In the genomic region with DNA sequence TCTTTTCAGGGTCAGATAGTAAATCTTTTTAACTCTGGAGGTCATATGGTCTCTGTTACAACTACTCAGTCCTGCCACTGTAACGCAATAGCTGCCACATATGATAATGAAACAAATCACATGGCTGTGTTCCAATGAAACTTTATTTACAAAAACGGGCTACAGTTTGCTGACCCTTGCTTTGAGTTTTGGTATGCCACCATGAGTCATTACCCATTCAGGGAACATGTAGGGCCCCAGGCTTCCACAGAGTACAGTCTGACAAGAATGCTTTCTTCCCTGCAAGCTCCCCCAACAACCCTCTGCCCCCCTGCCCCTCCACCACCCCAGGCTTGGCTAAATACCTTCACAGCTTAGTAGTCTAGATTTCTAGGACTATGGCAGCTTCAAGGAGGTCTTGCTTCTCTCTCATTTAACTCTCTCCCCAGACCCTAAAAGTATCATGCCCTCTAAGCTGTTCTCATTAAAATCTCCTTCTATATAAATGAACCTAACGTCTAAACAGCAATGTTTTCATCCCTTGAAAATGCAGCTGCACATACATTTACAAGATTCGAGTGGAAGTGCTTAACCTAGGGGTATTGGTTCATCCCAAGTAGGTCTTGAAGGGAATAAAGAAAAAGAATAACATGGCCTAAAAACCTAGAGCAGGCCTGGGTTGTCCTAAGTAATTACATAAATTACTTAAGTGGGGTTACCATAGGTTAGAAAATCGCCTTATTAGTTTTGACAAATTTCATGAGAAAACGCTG, we compare ENCODE assay signal across 11 cellular contexts.
DNase-seq lines count a peak whose midpoint lies in the region; ATAC-seq, FAIRE-seq and TF ChIP-seq lines count a peak whose summit lies in the region.
"Had no signal": no experiment of that assay in that cellular context is flagged by ENCODE, and none has a peak within 500 bp of the region (broad histone marks: within the 10 kb centered on the region; RNA-seq: fewer than 3 reads in every experiment).

No MANE protein-coding gene starts in this region.

- CTCF ChIA-PET in GM12878 (lab: Yijun Ruan, JAX) = interaction anchor here (1.1 kb wide), 1 partner anchor 44 kb away, joined by 3 read pairs; no protein-coding TSS in a partner anchor

- no peak for TF ChIP-seq POLR2A in GM12878 (IDR thresholded peaks at IDR 0.05; ENCODE audit: low read depth, low read length)
- no peak for TF ChIP-seq POLR2A in stomach (IDR thresholded peaks at IDR 0.05)
- no peak for TF ChIP-seq POLR2A in GM18505 (IDR thresholded peaks at IDR 0.05; ENCODE audit: borderline replicate concordance, extremely low read depth, insufficient read depth, insufficient read length)

- in situ Hi-C loops in GM12878 (cut with MboI) = no loop called here

- RAD21 ChIA-PET in GM12878 (lab: Charles Lee; ENCODE audit: unreplicated experiment) = interaction anchor here (0.8 to 2.3 kb wide), 4 partner anchors 9 to 124 kb away, joined by 3 to 8 read pairs (median 4); no protein-coding TSS in a partner anchor

- no peaks in the 10 kb centered on the region for H3K79me2 ChIP-seq in GM12878 (ENCODE audit: control insufficient read depth, insufficient read depth, low read length)

- no TSS peak for BruUV-seq in GM12878 (replicated peaks; lab: Mats Ljungman, UMichigan)

- H3K27me3 ChIP-seq in GM12878 (replicated peaks in 1 of 2; ENCODE audit: control insufficient read depth in 2 of 2, insufficient read depth in 2 of 2, low read length in 1 of 2) = no peaks in the 10 kb centered on the region; a peak in 1 of 4 replicates
- no peaks in the 10 kb centered on the region for H3K27me3 ChIP-seq in stomach
- H3K27me3 ChIP-seq: testis had no signal

- TF ChIP-seq CTCF in HFF-Myc (IDR thresholded peaks at IDR 0.05; ENCODE audit: low read depth, low read length, missing control alignments) = no peak
- no peak for TF ChIP-seq CTCF in GM12878 (IDR thresholded peaks at IDR 0.05 in 2 of 3, conservative IDR thresholded peaks at IDR 0.05 in 1 of 3; ENCODE audit: control insufficient read depth in 2 of 3, extremely low read depth in 1 of 3, insufficient read depth in 1 of 3, low read depth in 3 of 3, low read length in 3 of 3)
- TF ChIP-seq CTCF in stomach (IDR thresholded peaks at IDR 0.05) = no peak

- intact Hi-C loops in GM12878 (cut with micrococcal nuclease; ENCODE audit: unreplicated experiment) = no loop called here
- intact Hi-C loops in stomach (cut with DNase I; ENCODE audit: low total_unique reads) = no loop called here
- intact Hi-C loops in head of caudate nucleus (cut with DNase I) = no loop called here

- ATAC-seq in GM12878 = no peak
- no peak for ATAC-seq in GM18505 (IDR thresholded peaks at IDR 0.05; ENCODE audit: unreplicated experiment)

- SMC1A ChIA-PET in GM12878 (lab: Charles Lee; ENCODE audit: uncharacterized antibody, unreplicated experiment) = interaction anchor here (1.2 to 3.0 kb wide), 8 partner anchors 10 to 84 kb away, joined by 3 to 10 read pairs (median 4); no protein-coding TSS in a partner anchor

- no peaks in the 10 kb centered on the region for H3K9me3 ChIP-seq in GM12878 (replicated peaks; ENCODE audit: control insufficient read depth, insufficient read depth, low read length)
- H3K9me3 ChIP-seq in stomach = no peaks in the 10 kb centered on the region
- H3K9me3 ChIP-seq: testis had no signal

- FAIRE-seq in GM12878 (lab: Jason Lieb, UNC) = no peak

- POLR2A ChIA-PET in GM12878 (lab: Charles Lee) = interaction anchor here (0.5 kb wide), 1 partner anchor 1863 kb away, joined by 4 read pairs; no protein-coding TSS in a partner anchor

- no peak overlapping the region for H3K4me2 ChIP-seq in GM12878 (ENCODE audit: control insufficient read depth, insufficient read depth)

- H3K36me3 ChIP-seq in GM12878 (ENCODE audit: control insufficient read depth in 2 of 2, insufficient read depth in 2 of 2, low read length in 1 of 2) = no peaks in the 10 kb centered on the region
- H3K36me3 ChIP-seq in stomach = no peaks in the 10 kb centered on the region

- no peak overlapping the region for H2AFZ ChIP-seq in GM12878 (ENCODE audit: control insufficient read depth, low read depth, low read length)

- H3K4me1 ChIP-seq in GM12878 (ENCODE audit: control insufficient read depth, insufficient read depth, low read length) (no peaks in the 10 kb centered on the region), stomach (peaks cover 10 to 43% (median 30%) of the 10 kb centered on the region in 4 donors)

- no peak for TF ChIP-seq RAD21 in GM12878 (IDR thresholded peaks at IDR 0.05; ENCODE audit: insufficient read depth, low read depth, low read length)

- H3K4me3 ChIP-seq in HFF-Myc (replicated peaks; ENCODE audit: low read depth, low read length) (no peak overlapping the region), GM12878 (no peak overlapping the region), stomach (no peak overlapping the region)
- H3K4me3 ChIP-seq: testis had no signal

- no peak overlapping the region for H3K9ac ChIP-seq in GM12878 (ENCODE audit: control insufficient read depth, insufficient read depth, low read length)

- WGBS in GM12878 (ENCODE audit: insufficient coverage, insufficient replicate concordance, low lambda C conversion rate, missing lambda C conversion rate) = 30% methylated on average over 6 of the region's 6 CpGs
- 57 to 67% (median 59%) methylated on average over 6 of the region's 6 CpGs for WGBS in stomach, 5 donors

- DNase-seq in HFF-Myc (ENCODE audit: extremely low read depth, low read depth) (peak; percentile 52), GM12878 (ENCODE audit: low read depth, low spot score) (no peak), iPS-NIHi7 (ENCODE audit: extremely low spot score) (peak; percentile 49), stomach (no peak), head of caudate nucleus (no peak), GDM1 (lab: John Stamatoyannopoulos, UW) (no peak), HUDEP-2 (lab: John Stamatoyannopoulos, UW; ENCODE audit: unreplicated experiment in 76 of 76) (no peak)
- DNase-seq: NCI-H524, testis had no signal

- TF ChIP-seq EP300 in GM12878 (IDR thresholded peaks at IDR 0.05; ENCODE audit: borderline replicate concordance in 1 of 2, control insufficient read depth in 1 of 2, low read depth in 2 of 2, low read length in 2 of 2) (no peak), stomach (IDR thresholded peaks at IDR 0.05) (no peak)

- H3K27ac ChIP-seq in GM12878 (ENCODE audit: control insufficient read depth, insufficient read depth) (no peak overlapping the region), stomach (peak overlapping the region in 4 of 5 donors; percentile 5 to 79 (median 48))
- H3K27ac ChIP-seq: HL-60, testis had no signal

- no peaks in the 10 kb centered on the region for H4K20me1 ChIP-seq in GM12878 (ENCODE audit: control insufficient read depth, insufficient read depth)

TF ChIP-seq in GM12878, 131 proteins besides CTCF, POLR2A, EP300 and RAD21:
- TF ChIP-seq, protein P1, sequence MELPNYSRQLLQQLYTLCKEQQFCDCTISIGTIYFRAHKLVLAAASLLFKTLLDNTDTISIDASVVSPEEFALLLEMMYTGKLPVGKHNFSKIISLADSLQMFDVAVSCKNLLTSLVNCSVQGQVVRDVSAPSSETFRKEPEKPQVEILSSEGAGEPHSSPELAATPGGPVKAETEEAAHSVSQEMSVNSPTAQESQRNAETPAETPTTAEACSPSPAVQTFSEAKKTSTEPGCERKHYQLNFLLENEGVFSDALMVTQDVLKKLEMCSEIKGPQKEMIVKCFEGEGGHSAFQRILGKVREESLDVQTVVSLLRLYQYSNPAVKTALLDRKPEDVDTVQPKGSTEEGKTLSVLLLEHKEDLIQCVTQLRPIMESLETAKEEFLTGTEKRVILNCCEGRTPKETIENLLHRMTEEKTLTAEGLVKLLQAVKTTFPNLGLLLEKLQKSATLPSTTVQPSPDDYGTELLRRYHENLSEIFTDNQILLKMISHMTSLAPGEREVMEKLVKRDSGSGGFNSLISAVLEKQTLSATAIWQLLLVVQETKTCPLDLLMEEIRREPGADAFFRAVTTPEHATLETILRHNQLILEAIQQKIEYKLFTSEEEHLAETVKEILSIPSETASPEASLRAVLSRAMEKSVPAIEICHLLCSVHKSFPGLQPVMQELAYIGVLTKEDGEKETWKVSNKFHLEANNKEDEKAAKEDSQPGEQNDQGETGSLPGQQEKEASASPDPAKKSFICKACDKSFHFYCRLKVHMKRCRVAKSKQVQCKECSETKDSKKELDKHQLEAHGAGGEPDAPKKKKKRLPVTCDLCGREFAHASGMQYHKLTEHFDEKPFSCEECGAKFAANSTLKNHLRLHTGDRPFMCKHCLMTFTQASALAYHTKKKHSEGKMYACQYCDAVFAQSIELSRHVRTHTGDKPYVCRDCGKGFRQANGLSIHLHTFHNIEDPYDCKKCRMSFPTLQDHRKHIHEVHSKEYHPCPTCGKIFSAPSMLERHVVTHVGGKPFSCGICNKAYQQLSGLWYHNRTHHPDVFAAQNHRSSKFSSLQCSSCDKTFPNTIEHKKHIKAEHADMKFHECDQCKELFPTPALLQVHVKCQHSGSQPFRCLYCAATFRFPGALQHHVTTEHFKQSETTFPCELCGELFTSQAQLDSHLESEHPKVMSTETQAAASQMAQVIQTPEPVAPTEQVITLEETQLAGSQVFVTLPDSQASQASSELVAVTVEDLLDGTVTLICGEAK (IDR thresholded peaks at IDR 0.05; ENCODE audit: borderline replicate concordance) = peak; percentile 65; the same call in 1 of the 2 replicates
- peak; percentile 67; the same call in 1 of the 2 replicates for TF ChIP-seq NFXL1 (IDR thresholded peaks at IDR 0.05; ENCODE audit: borderline replicate concordance)
- TF ChIP-seq, protein P2, sequence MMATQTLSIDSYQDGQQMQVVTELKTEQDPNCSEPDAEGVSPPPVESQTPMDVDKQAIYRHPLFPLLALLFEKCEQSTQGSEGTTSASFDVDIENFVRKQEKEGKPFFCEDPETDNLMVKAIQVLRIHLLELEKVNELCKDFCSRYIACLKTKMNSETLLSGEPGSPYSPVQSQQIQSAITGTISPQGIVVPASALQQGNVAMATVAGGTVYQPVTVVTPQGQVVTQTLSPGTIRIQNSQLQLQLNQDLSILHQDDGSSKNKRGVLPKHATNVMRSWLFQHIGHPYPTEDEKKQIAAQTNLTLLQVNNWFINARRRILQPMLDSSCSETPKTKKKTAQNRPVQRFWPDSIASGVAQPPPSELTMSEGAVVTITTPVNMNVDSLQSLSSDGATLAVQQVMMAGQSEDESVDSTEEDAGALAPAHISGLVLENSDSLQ (IDR thresholded peaks at IDR 0.05) = no peak

Comparison
In these comparisons a context has a peak if more than half of its experiments do, and no peak if none do; other contexts are left out.
1. DNase-seq: peak in HFF-Myc (single experiment) and iPS-NIHi7 (single experiment); none in GM12878 (single experiment), stomach (single experiment), head of caudate nucleus (0 of 42), GDM1 (single experiment) and HUDEP-2 (0 of 76).